In genomic region chr1:153203130-153203529, GRCh38 we compare ENCODE assay signal across 27 cellular contexts. TPM values are rescaled to one million over a fixed set of nuclear protein-coding genes. Genes with fewer than 3 reads are reported as not detected.
DNase-seq lines count a peak whose midpoint lies in the region; ATAC-seq and TF ChIP-seq lines count a peak whose summit lies in the region.
"Had no signal": no experiment of that assay in that cellular context is flagged by ENCODE, and none has a peak within 500 bp of the region (broad histone marks: within the 10 kb centered on the region; RNA-seq: fewer than 3 reads in every experiment).

Gene LELP1, plus strand, starts transcription at chr1:153203430. Its CDS starts 1,278 bp downstream, at chr1:153204708.

- no peak within 1 kb of the TSS for H2AFZ ChIP-seq in IMR-90 (replicated peaks; ENCODE audit: low read length, poor library complexity)

- H3K9ac ChIP-seq in IMR-90 (ENCODE audit: low read depth, low read length) = no peak within 1 kb of the TSS
- H3K9ac ChIP-seq: BLaER1 had no signal

- H3K56ac ChIP-seq in IMR-90 (ENCODE audit: extremely low read depth, insufficient read depth, low read length) = no peak within 1 kb of the TSS

- no peak within 1 kb of the TSS for H4K91ac ChIP-seq in IMR-90 (ENCODE audit: insufficient read depth, low read depth, low read length)

- H3K9me3 ChIP-seq in IMR-90 (ENCODE audit: control insufficient read depth, insufficient read depth, low read length) (no peaks in the 10 kb centered on the region), testis (no peaks in the 10 kb centered on the region)
- H3K9me3 ChIP-seq: BE2C, BLaER1 had no signal

- H3K9me1 ChIP-seq in IMR-90 (ENCODE audit: insufficient read depth, low read length) = no peaks in the 10 kb centered on the region

- in situ Hi-C loops in IMR-90 (cut with MboI; ENCODE audit: low sequenced_read_pairs) = loop anchor here (25.0 kb wide), 1 partner anchor 541 kb away; the partner anchor contains the start of gene LCE2D

- no peak within 1 kb of the TSS for H2AK5ac ChIP-seq in IMR-90 (ENCODE audit: low read depth, low read length)

- TF ChIP-seq RAD21 in IMR-90 (IDR thresholded peaks at IDR 0.05; ENCODE audit: low read length) = no peak

- H3K14ac ChIP-seq in IMR-90 (replicated peaks; ENCODE audit: low read depth, low read length) = no peak within 1 kb of the TSS

- H3K79me1 ChIP-seq in IMR-90 (ENCODE audit: low read depth in 1 of 2, low read length in 2 of 2) = no peaks in the 10 kb centered on the region

- H3K4me3 ChIP-seq in IMR-90 (ENCODE audit: insufficient read depth, low read depth, low read length) = no peak within 1 kb of the TSS
- no peak within 1 kb of the TSS for H3K4me3 ChIP-seq in testis
- H3K4me3 ChIP-seq: BLaER1, GM12878 had no signal

- H4K5ac ChIP-seq in IMR-90 (ENCODE audit: low read depth, low read length) = no peak within 1 kb of the TSS

- ATAC-seq in IMR-90 (ENCODE audit: low read depth) (no peak), GM21526 (IDR thresholded peaks at IDR 0.05; ENCODE audit: low FRiP score, unreplicated experiment) (no peak)
- ATAC-seq: GM12878 had no signal

- CTCF ChIA-PET in IMR-90 (lab: Yijun Ruan, JAX) = no interaction called here

- H2BK20ac ChIP-seq in IMR-90 (ENCODE audit: low read depth, low read length) = no peak within 1 kb of the TSS

- no peak within 1 kb of the TSS for H3K23ac ChIP-seq in IMR-90 (ENCODE audit: low read depth, low read length)

- BruUV-seq in IMR-90 (replicated peaks; lab: Mats Ljungman, UMichigan) = no TSS peak

- no peak for TF ChIP-seq CTCF in IMR-90 (conservative IDR thresholded peaks at IDR 0.05; ENCODE audit: low read depth, low read length)
- no peak for TF ChIP-seq CTCF in testis (IDR thresholded peaks at IDR 0.05)

- H3K27me3 ChIP-seq in IMR-90 (ENCODE audit: control insufficient read depth, insufficient read depth, low read length) = no peaks in the 10 kb centered on the region
- no peaks in the 10 kb centered on the region for H3K27me3 ChIP-seq in testis
- H3K27me3 ChIP-seq: BLaER1 had no signal

- no CpG with 5 or more reads among the region's 1 CpG for WGBS in IMR-90 (ENCODE audit: extremely low coverage in 2 of 2, insufficient read length in 1 of 2), 2 experiments
- WGBS in testis, 2 donors = 80 to 86% methylated on average over 1 of the region's 1 CpG

- H4K8ac ChIP-seq in IMR-90 (ENCODE audit: low read depth in 2 of 2, low read length in 2 of 2) = no peak within 1 kb of the TSS

- POLR2A ChIA-PET in IMR-90 (lab: Charles Lee; ENCODE audit: unreplicated experiment) = no interaction called here

- H3K27ac ChIP-seq in IMR-90 (ENCODE audit: insufficient read depth, low read length) = no peak within 1 kb of the TSS
- no peak within 1 kb of the TSS for H3K27ac ChIP-seq in testis
- H3K27ac ChIP-seq: BLaER1 had no signal

- DNase-seq in IMR-90 (no peak), testis (no peak), cerebellar cortex (ENCODE audit: low spot score) (no peak), amygdala (lab: John Stamatoyannopoulos, UW) (no peak)
- DNase-seq: 8988T; ACHN; BE2C; C1 segment of cervical spinal cord; CD4-positive, alpha-beta memory T cell; CD4-positive, CD25-positive, alpha-beta regulatory T cell; CD8-positive, alpha-beta memory T cell; COR-L47; DMS 273 treated with DMSO at 0.1 percent for 48 hours; DMS153; DMS53; DMS79; DND-41; EL; GDM1 had no signal

- TF ChIP-seq POLR2A in IMR-90 (IDR thresholded peaks at IDR 0.05; ENCODE audit: low read depth, low read length) (no peak), testis (IDR thresholded peaks at IDR 0.05) (no peak)

- intact Hi-C loops in IMR-90 (cut with micrococcal nuclease) = no loop called here
- intact Hi-C loops in testis (cut with DNase I; ENCODE audit: low total_unique reads) = no loop called here

- H2BK15ac ChIP-seq in IMR-90 (ENCODE audit: low read depth, low read length) = no peak within 1 kb of the TSS

- no peak within 1 kb of the TSS for H3K4me2 ChIP-seq in IMR-90 (ENCODE audit: low read depth, low read length)
- H3K4me2 ChIP-seq: BLaER1 had no signal

- H3K4me1 ChIP-seq in IMR-90 (ENCODE audit: control insufficient read depth, insufficient read depth, low read length) (no peaks in the 10 kb centered on the region), testis (no peaks in the 10 kb centered on the region)
- H3K4me1 ChIP-seq: BE2C, BLaER1 had no signal

- no peaks in the 10 kb centered on the region for H4K20me1 ChIP-seq in IMR-90 (ENCODE audit: insufficient read depth, low read length)
- H4K20me1 ChIP-seq: BLaER1 had no signal

- H2BK5ac ChIP-seq in IMR-90 (ENCODE audit: low read depth, low read length, poor library complexity, severe bottlenecking) = no peak within 1 kb of the TSS

- H3K36me3 ChIP-seq in IMR-90 (ENCODE audit: control insufficient read depth, insufficient read depth, low read length) (no peaks in the 10 kb centered on the region), testis (ENCODE audit: low read depth, missing control alignments) (no peaks in the 10 kb centered on the region)
- H3K36me3 ChIP-seq: BE2C, BLaER1 had no signal

- no peak within 1 kb of the TSS for H2BK120ac ChIP-seq in IMR-90 (ENCODE audit: low read depth, low read length)

- H3K18ac ChIP-seq in IMR-90 (ENCODE audit: low read depth, low read length) = no peak within 1 kb of the TSS

- H2AK9ac ChIP-seq in IMR-90 (replicated peaks; ENCODE audit: low read depth, low read length, poor library complexity) = peak within 1 kb of the TSS; percentile 34

- H3K4ac ChIP-seq in IMR-90 (ENCODE audit: low read depth, low read length) = no peak within 1 kb of the TSS

- dilution Hi-C loops in IMR-90 (cut with HindIII; ENCODE audit: low sequenced_read_pairs, unreplicated experiment) = no loop called here

TF ChIP-seq in IMR-90, 13 proteins besides CTCF, POLR2A, EP300 and RAD21:
- TF ChIP-seq RFX5 (IDR thresholded peaks at IDR 0.05; ENCODE audit: low read depth, low read length) (no peak), NFE2L2 (IDR thresholded peaks at IDR 0.05; ENCODE audit: low read depth, low read length) (no peak), CEBPB (IDR thresholded peaks at IDR 0.05; ENCODE audit: low read depth, low read length) (no peak), MXI1 (IDR thresholded peaks at IDR 0.05; ENCODE audit: borderline replicate concordance, low read depth, low read length) (no peak), ELK1 (IDR thresholded peaks at IDR 0.05; ENCODE audit: borderline replicate concordance, low read depth, low read length) (no peak), SMC3 (IDR thresholded peaks at IDR 0.05; ENCODE audit: low read depth, low read length) (no peak), FOS (IDR thresholded peaks at IDR 0.05; ENCODE audit: low read depth, low read length) (no peak), BHLHE40 (IDR thresholded peaks at IDR 0.05; ENCODE audit: low read depth, low read length) (no peak), MAZ (IDR thresholded peaks at IDR 0.05; ENCODE audit: borderline replicate concordance, low read depth, low read length) (no peak), CHD1 (IDR thresholded peaks at IDR 0.05; ENCODE audit: low read depth, low read length) (no peak), RCOR1 (IDR thresholded peaks at IDR 0.05; ENCODE audit: insufficient replicate concordance, low read length) (no peak), USF2 (IDR thresholded peaks at IDR 0.05; ENCODE audit: low read depth, low read length) (no peak), MAFK (IDR thresholded peaks at IDR 0.05; ENCODE audit: low read depth, low read length) (no peak)

RNA-seq across cellular contexts. Expression of gene LELP1, which starts in this region (rescaled TPM):
- total RNA-seq in IMR-90 (2012; rRNA removed) (not detected in 2 replicates), testis (100 to 1,000 TPM; 124 to 467 TPM)
- polyA plus RNA-seq in IMR-90 (2012; rRNA removed) (not detected in 2 replicates), testis (ENCODE audit: insufficient read depth, low read depth, low replicate concordance) (847 TPM)
- polyA plus RNA-seq in IMR-90 (2012; cell fraction: cytosol; rRNA removed) = not detected in 2 replicates
- polyA plus RNA-seq in IMR-90 (2012; cell fraction: nucleus; rRNA removed; ENCODE audit: low replicate concordance) = not detected in 2 replicates
- total RNA-seq: A673; CD4-positive, alpha-beta memory T cell; CD4-positive, CD25-positive, alpha-beta regulatory T cell; CD8-positive, alpha-beta memory T cell; Daoy; G401; GM12878 had no signal
- polyA plus RNA-seq: AG04450; CD14-positive monocyte; CD4-positive, alpha-beta memory T cell; CD4-positive, CD25-positive, alpha-beta regulatory T cell; CD8-positive, alpha-beta memory T cell; GM12878 had no signal

Comparison
In these comparisons a context has a peak if more than half of its experiments do, and no peak if none do; other contexts are left out.
1. RNA of gene LELP1 (total RNA-seq): 124 to 467 TPM in testis; not detected in IMR-90; every median in the first group is over 100 times any median in the second.
2. RNA of gene LELP1 (polyA plus RNA-seq): 847 TPM in testis (single experiment); not detected in IMR-90; every median in the first group is over 100 times any median in the second.